4 cellular contexts compared by ENCODE assay signal in the genomic region with DNA sequence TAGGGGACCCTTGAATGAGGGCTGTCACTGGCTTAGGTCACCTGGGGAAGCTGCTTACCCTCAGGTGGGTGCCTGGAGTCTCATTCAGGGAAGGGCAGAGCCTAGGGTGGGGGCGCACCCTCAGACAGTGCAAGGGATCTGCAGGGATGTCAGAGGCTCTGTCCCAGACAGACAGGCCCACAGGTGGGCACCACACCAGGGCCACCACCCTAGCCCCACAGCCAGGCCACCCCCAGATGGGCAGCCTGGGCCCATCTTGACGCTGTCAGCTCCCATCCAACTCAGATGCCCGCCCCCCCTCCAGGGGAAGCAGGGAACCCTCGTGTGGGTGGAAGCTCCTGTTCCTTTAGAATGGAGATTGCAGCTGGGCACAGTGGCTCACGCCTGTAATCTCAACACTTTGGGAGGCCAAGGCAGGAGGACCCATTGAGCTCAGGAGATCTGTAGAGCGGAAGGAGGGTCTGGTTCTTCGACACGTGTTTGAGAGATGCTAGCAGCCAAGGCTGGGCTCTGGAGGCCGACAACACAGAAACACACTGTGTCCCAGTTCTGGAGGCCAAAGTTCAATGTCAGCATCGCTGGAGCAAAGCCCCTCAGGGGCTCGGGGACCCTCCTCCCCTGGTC.
TF ChIP-seq lines count a peak whose summit lies in the region.

No MANE protein-coding gene starts in this region.

TF ChIP-seq in SK-N-SH, 30 proteins besides CTCF, POLR2A, EP300 and RAD21 (continues in another document):
- TF ChIP-seq, protein P1, sequence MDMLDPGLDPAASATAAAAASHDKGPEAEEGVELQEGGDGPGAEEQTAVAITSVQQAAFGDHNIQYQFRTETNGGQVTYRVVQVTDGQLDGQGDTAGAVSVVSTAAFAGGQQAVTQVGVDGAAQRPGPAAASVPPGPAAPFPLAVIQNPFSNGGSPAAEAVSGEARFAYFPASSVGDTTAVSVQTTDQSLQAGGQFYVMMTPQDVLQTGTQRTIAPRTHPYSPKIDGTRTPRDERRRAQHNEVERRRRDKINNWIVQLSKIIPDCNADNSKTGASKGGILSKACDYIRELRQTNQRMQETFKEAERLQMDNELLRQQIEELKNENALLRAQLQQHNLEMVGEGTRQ (IDR thresholded peaks at IDR 0.05; ENCODE audit: borderline replicate concordance, low read depth, low read length) = no peak
- TF ChIP-seq REST (IDR thresholded peaks at IDR 0.05; ENCODE audit: low read depth, low read length) = no peak
- TF ChIP-seq NFIC (IDR thresholded peaks at IDR 0.05; ENCODE audit: borderline replicate concordance) = no peak

TF ChIP-seq in SK-N-SH treated with all-trans-retinoic acid at 6 μM for 48 hours, 23 proteins besides CTCF, POLR2A, EP300 and RAD21 (continues in another document):
- TF ChIP-seq RARB (CRISPR knock-in tag; IDR thresholded peaks at IDR 0.05) (no peak), ESRRG (CRISPR knock-in tag; IDR thresholded peaks at IDR 0.05) (no peak), SNAI2 (CRISPR knock-in tag; IDR thresholded peaks at IDR 0.05) (no peak), TSHZ2 (CRISPR knock-in tag; IDR thresholded peaks at IDR 0.05) (no peak), CSDC2 (CRISPR knock-in tag; IDR thresholded peaks at IDR 0.05) (no peak), POU6F1 (CRISPR knock-in tag; IDR thresholded peaks at IDR 0.05; ENCODE audit: borderline replicate concordance, low read depth) (no peak), ZNF70 (CRISPR knock-in tag; IDR thresholded peaks at IDR 0.05) (no peak), BACH2 (CRISPR knock-in tag; IDR thresholded peaks at IDR 0.05; ENCODE audit: borderline replicate concordance) (no peak), ARNTL (CRISPR knock-in tag; IDR thresholded peaks at IDR 0.05; ENCODE audit: borderline replicate concordance, low read depth) (no peak), TCF4 (CRISPR knock-in tag; IDR thresholded peaks at IDR 0.05; ENCODE audit: borderline replicate concordance) (no peak)

TF ChIP-seq in HEK293T, 16 proteins besides CTCF, POLR2A, EP300 and RAD21:
- TF ChIP-seq LEF1 (IDR thresholded peaks at IDR 0.05; ENCODE audit: borderline replicate concordance) (no peak), FOXK2 (IDR thresholded peaks at IDR 0.05) (no peak), SUZ12 (IDR thresholded peaks at IDR 0.05) (no peak), TARDBP (IDR thresholded peaks at IDR 0.05) (no peak), BHLHE40 (IDR thresholded peaks at IDR 0.05; ENCODE audit: borderline replicate concordance) (no peak), ZNF384 (IDR thresholded peaks at IDR 0.05) (no peak), FOXA1 (IDR thresholded peaks at IDR 0.05) (no peak), CTBP1 (IDR thresholded peaks at IDR 0.05; ENCODE audit: borderline replicate concordance) (no peak), L3MBTL2 (conservative IDR thresholded peaks at IDR 0.05) (no peak), PKNOX1 (IDR thresholded peaks at IDR 0.05) (no peak), FOXM1 (IDR thresholded peaks at IDR 0.05; ENCODE audit: borderline replicate concordance) (no peak), SP1 (IDR thresholded peaks at IDR 0.05) (no peak), HDGF (IDR thresholded peaks at IDR 0.05; ENCODE audit: borderline replicate concordance) (no peak), NFRKB (IDR thresholded peaks at IDR 0.05) (no peak), ELF4 (IDR thresholded peaks at IDR 0.05) (no peak), ARNT (IDR thresholded peaks at IDR 0.05) (no peak)

TF ChIP-seq in H1, 55 proteins besides CTCF, POLR2A, EP300 and RAD21:
- no peak for TF ChIP-seq TEAD4 (IDR thresholded peaks at IDR 0.05; ENCODE audit: low read depth, low read length)
- TF ChIP-seq CBX8 (IDR thresholded peaks at IDR 0.05; ENCODE audit: borderline replicate concordance, low read depth, low read length) = no peak
- no peak for TF ChIP-seq BRCA1 (IDR thresholded peaks at IDR 0.05; ENCODE audit: low read depth, low read length)
- TF ChIP-seq RBBP5 (IDR thresholded peaks at IDR 0.05; ENCODE audit: borderline replicate concordance, low read depth, low read length) = no peak
- no peak for TF ChIP-seq RFX5 (IDR thresholded peaks at IDR 0.05; ENCODE audit: borderline replicate concordance, low read depth, low read length)
- TF ChIP-seq E2F6 (IDR thresholded peaks at IDR 0.05) = no peak
- TF ChIP-seq SIRT6 (IDR thresholded peaks at IDR 0.05; ENCODE audit: low read length) = no peak
- TF ChIP-seq PHF8 (conservative IDR thresholded peaks at IDR 0.05; ENCODE audit: low read depth, low read length) = no peak
- TF ChIP-seq EZH2 (IDR thresholded peaks at IDR 0.05; ENCODE audit: low read depth, low read length, severe bottlenecking) = no peak
- TF ChIP-seq MAFK (IDR thresholded peaks at IDR 0.05; ENCODE audit: low read depth, low read length) = no peak
- TF ChIP-seq GTF2F1 (IDR thresholded peaks at IDR 0.05; ENCODE audit: borderline replicate concordance, low read depth, low read length) = no peak
- no peak for TF ChIP-seq POU5F1 (IDR thresholded peaks at IDR 0.05; ENCODE audit: low read depth, low read length)
- no peak for TF ChIP-seq TBP (IDR thresholded peaks at IDR 0.05; ENCODE audit: low read depth, low read length)
- TF ChIP-seq BACH1 (IDR thresholded peaks at IDR 0.05; ENCODE audit: low read length) = no peak
